ENCODE assay signal across 24 cellular contexts in the genomic region with DNA sequence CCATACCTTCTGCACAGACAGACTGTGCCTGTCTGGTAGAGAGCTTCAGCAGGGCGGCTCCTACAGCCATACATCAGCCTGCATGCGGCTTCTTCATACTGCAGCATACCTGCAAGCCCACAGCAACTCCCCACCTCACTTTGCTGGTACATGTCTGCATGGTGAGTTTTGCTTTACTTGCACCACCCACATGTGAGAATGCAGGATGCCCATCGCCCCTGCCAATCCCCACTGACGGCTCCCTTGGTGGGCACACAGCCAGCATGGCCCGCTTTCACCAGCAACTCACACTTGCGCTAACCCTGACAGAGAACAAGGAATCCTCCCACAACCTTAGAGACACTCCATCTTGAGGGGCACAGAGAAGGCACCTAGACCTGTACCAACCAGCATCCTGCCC.
DNase-seq lines count a peak whose midpoint lies in the region; ATAC-seq and TF ChIP-seq lines count a peak whose summit lies in the region.
"Had no signal": no experiment of that assay in that cellular context is flagged by ENCODE, and none has a peak within 500 bp of the region (broad histone marks: within the 10 kb centered on the region; RNA-seq: fewer than 3 reads in every experiment).

No MANE protein-coding gene starts in this region.

- no peak overlapping the region for H3K4me3 Mint-ChIP-seq in activated naive CD8-positive, alpha-beta T cell treated with anti-CD3 and anti-CD28 coated beads, Interleukin-2, amount 50 U/mL, for 24 hours
- H3K4me3 Mint-ChIP-seq in activated naive CD8-positive, alpha-beta T cell treated with anti-CD3 and anti-CD28 coated beads for 36 hours = no peak overlapping the region
- no peak overlapping the region for H3K4me3 Mint-ChIP-seq in endodermal cell
- no peak overlapping the region for H3K4me3 Mint-ChIP-seq in stimulated activated effector memory CD8-positive, alpha-beta T cell treated with anti-CD3 and anti-CD28 coated beads, Interleukin-12 subunit alpha, Interleukin-12 subunit beta, amount 100 ng/mL, for 72 hours
- H3K4me3 Mint-ChIP-seq: B cell; CD4-positive, alpha-beta memory T cell; CD4-positive, CD25-positive, alpha-beta regulatory T cell; CD8-positive, alpha-beta memory T cell had no signal

- peaks cover 11% of the 10 kb centered on the region for H3K36me3 ChIP-seq in endodermal cell (ENCODE audit: control insufficient read depth, insufficient read depth, low read length)
- H3K36me3 ChIP-seq: BLaER1 treated with 17β-estradiol and CSF1 and Interleukin-3, amounts not matched to agents 10 nM and 100 nM had no signal

- ATAC-seq in activated naive CD8-positive, alpha-beta T cell treated with anti-CD3 and anti-CD28 coated beads, Interleukin-2, amount 50 U/mL, for 24 hours = peak; percentile 24
- ATAC-seq in stimulated activated effector memory CD8-positive, alpha-beta T cell treated with anti-CD3 and anti-CD28 coated beads, Interleukin-12 subunit alpha, Interleukin-12 subunit beta, amount 100 ng/mL, for 72 hours = peak; percentile 8
- ATAC-seq: GM12878 had no signal

- peaks cover 54% of the 10 kb centered on the region for H3K9me3 Mint-ChIP-seq in activated naive CD8-positive, alpha-beta T cell treated with anti-CD3 and anti-CD28 coated beads, Interleukin-2, amount 50 U/mL, for 24 hours
- H3K9me3 Mint-ChIP-seq in activated naive CD8-positive, alpha-beta T cell treated with anti-CD3 and anti-CD28 coated beads for 36 hours = peaks cover 39% of the 10 kb centered on the region
- peaks cover 27% of the 10 kb centered on the region for H3K9me3 Mint-ChIP-seq in endodermal cell
- H3K9me3 Mint-ChIP-seq in stimulated activated effector memory CD8-positive, alpha-beta T cell treated with anti-CD3 and anti-CD28 coated beads, Interleukin-12 subunit alpha, Interleukin-12 subunit beta, amount 100 ng/mL, for 72 hours = peaks cover 29% of the 10 kb centered on the region

- no peaks in the 10 kb centered on the region for H3K4me1 Mint-ChIP-seq in activated naive CD8-positive, alpha-beta T cell treated with anti-CD3 and anti-CD28 coated beads, Interleukin-2, amount 50 U/mL, for 24 hours
- no peaks in the 10 kb centered on the region for H3K4me1 Mint-ChIP-seq in activated naive CD8-positive, alpha-beta T cell treated with anti-CD3 and anti-CD28 coated beads for 36 hours
- H3K4me1 Mint-ChIP-seq in endodermal cell = peaks cover 3% of the 10 kb centered on the region
- H3K4me1 Mint-ChIP-seq in stimulated activated effector memory CD8-positive, alpha-beta T cell treated with anti-CD3 and anti-CD28 coated beads, Interleukin-12 subunit alpha, Interleukin-12 subunit beta, amount 100 ng/mL, for 72 hours = no peaks in the 10 kb centered on the region
- H3K4me1 Mint-ChIP-seq: CD4-positive, alpha-beta memory T cell; CD4-positive, CD25-positive, alpha-beta regulatory T cell; CD8-positive, alpha-beta memory T cell had no signal

- no peaks in the 10 kb centered on the region for H3K27me3 ChIP-seq in endodermal cell (ENCODE audit: control insufficient read depth, insufficient read depth, low read length, poor library complexity, severe bottlenecking)
- H3K27me3 ChIP-seq: BLaER1 treated with 17β-estradiol and CSF1 and Interleukin-3, amounts not matched to agents 10 nM and 100 nM had no signal

- in situ Hi-C loops in KBM-7 (cut with MboI; ENCODE audit: low pct_unique_long_range_greater_than_20kb, low sequenced_read_pairs) = no loop called here

- H3K9me3 ChIP-seq in endodermal cell (ENCODE audit: control insufficient read depth, low read length) = peaks cover 40% of the 10 kb centered on the region

- H3K36me3 Mint-ChIP-seq in activated naive CD8-positive, alpha-beta T cell treated with anti-CD3 and anti-CD28 coated beads, Interleukin-2, amount 50 U/mL, for 24 hours (ENCODE audit: low read depth) = peaks cover 35% of the 10 kb centered on the region
- peaks cover 55% of the 10 kb centered on the region for H3K36me3 Mint-ChIP-seq in activated naive CD8-positive, alpha-beta T cell treated with anti-CD3 and anti-CD28 coated beads for 36 hours
- peaks cover 66% of the 10 kb centered on the region for H3K36me3 Mint-ChIP-seq in endodermal cell (ENCODE audit: low read depth)
- H3K36me3 Mint-ChIP-seq in stimulated activated effector memory CD8-positive, alpha-beta T cell treated with anti-CD3 and anti-CD28 coated beads, Interleukin-12 subunit alpha, Interleukin-12 subunit beta, amount 100 ng/mL, for 72 hours = no peaks in the 10 kb centered on the region

- no peak for DNase-seq in activated naive CD8-positive, alpha-beta T cell treated with anti-CD3 and anti-CD28 coated beads, Interleukin-2, amount 50 U/mL, for 24 hours
- DNase-seq in activated naive CD8-positive, alpha-beta T cell treated with anti-CD3 and anti-CD28 coated beads for 36 hours = no peak
- no peak for DNase-seq in endodermal cell
- no peak for DNase-seq in stimulated activated effector memory CD8-positive, alpha-beta T cell treated with anti-CD3 and anti-CD28 coated beads, Interleukin-12 subunit alpha, Interleukin-12 subunit beta, amount 100 ng/mL, for 72 hours (ENCODE audit: low spot score in 2 of 2)
- DNase-seq in KBM-7 = no peak
- no peak for DNase-seq in GM19240 (ENCODE audit: insufficient read length, low spot score)
- DNase-seq: 8988T; ACHN; AML-193; CD4-positive, alpha-beta memory T cell; CD4-positive, CD25-positive, alpha-beta regulatory T cell; CD8-positive, alpha-beta memory T cell; COR-L47; DMS 273 treated with DMSO at 0.1 percent for 48 hours; DMS153; DMS53; DMS79; DND-41; EL; GDM1 had no signal

- H3K4me3 ChIP-seq in endodermal cell (ENCODE audit: low read length) = no peak overlapping the region
- H3K4me3 ChIP-seq: BLaER1 treated with 17β-estradiol and CSF1 and Interleukin-3, amounts not matched to agents 10 nM and 100 nM; GM12878 had no signal

- H3K4me1 ChIP-seq in endodermal cell (ENCODE audit: control insufficient read depth, insufficient read depth, low read length) = no peaks in the 10 kb centered on the region
- H3K4me1 ChIP-seq: BLaER1 treated with 17β-estradiol and CSF1 and Interleukin-3, amounts not matched to agents 10 nM and 100 nM had no signal

- WGBS in endodermal cell (ENCODE audit: insufficient coverage in 1 of 2, insufficient read length in 1 of 2), 2 experiments = 96 to 100% methylated on average over 2 to 6 of the region's 6 CpGs

- no peak overlapping the region for H3K27ac Mint-ChIP-seq in activated naive CD8-positive, alpha-beta T cell treated with anti-CD3 and anti-CD28 coated beads, Interleukin-2, amount 50 U/mL, for 24 hours
- no peak overlapping the region for H3K27ac Mint-ChIP-seq in activated naive CD8-positive, alpha-beta T cell treated with anti-CD3 and anti-CD28 coated beads for 36 hours
- H3K27ac Mint-ChIP-seq in endodermal cell = peak overlapping the region; percentile 23
- no peak overlapping the region for H3K27ac Mint-ChIP-seq in stimulated activated effector memory CD8-positive, alpha-beta T cell treated with anti-CD3 and anti-CD28 coated beads, Interleukin-12 subunit alpha, Interleukin-12 subunit beta, amount 100 ng/mL, for 72 hours
- H3K27ac Mint-ChIP-seq: B cell; CD4-positive, alpha-beta memory T cell; CD4-positive, CD25-positive, alpha-beta regulatory T cell; CD8-positive, alpha-beta memory T cell had no signal

- no peak overlapping the region for H3K9ac ChIP-seq in endodermal cell (ENCODE audit: extremely low read depth, low read length, poor library complexity, severe bottlenecking)
- H3K9ac ChIP-seq: BLaER1 treated with 17β-estradiol and CSF1 and Interleukin-3, amounts not matched to agents 10 nM and 100 nM had no signal

- H3K27me3 Mint-ChIP-seq in activated naive CD8-positive, alpha-beta T cell treated with anti-CD3 and anti-CD28 coated beads, Interleukin-2, amount 50 U/mL, for 24 hours = no peaks in the 10 kb centered on the region
- H3K27me3 Mint-ChIP-seq in activated naive CD8-positive, alpha-beta T cell treated with anti-CD3 and anti-CD28 coated beads for 36 hours = no peaks in the 10 kb centered on the region
- H3K27me3 Mint-ChIP-seq in endodermal cell (ENCODE audit: insufficient read depth) = no peaks in the 10 kb centered on the region
- H3K27me3 Mint-ChIP-seq: B cell; CD4-positive, alpha-beta memory T cell had no signal

- no peak for TF ChIP-seq CTCF in endodermal cell (conservative IDR thresholded peaks at IDR 0.05)

- no peak overlapping the region for H3K27ac ChIP-seq in endodermal cell (ENCODE audit: low read depth, low read length)
- H3K27ac ChIP-seq: BLaER1 treated with 17β-estradiol and CSF1 and Interleukin-3, amounts not matched to agents 10 nM and 100 nM; C4-2B had no signal
